In the genomic region with DNA sequence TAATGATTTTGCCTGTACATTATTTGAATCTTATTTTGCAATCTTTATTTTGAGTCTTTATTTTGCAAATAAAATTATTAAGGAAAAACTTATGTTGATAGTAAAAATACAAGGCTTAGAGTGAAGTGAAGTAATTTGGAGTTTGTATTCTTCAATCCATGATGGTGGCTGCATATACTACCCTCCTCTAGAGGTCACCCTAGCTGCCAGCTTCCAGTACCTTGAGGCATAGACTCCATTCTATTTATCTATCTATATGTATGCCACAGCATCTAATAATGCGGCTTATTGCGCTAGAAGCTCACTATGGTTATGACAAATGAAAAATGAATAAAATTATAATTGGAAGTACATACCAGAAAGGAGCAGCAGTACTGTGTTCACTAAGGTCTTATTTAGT, we compare ENCODE assay signal across 2 cellular contexts.
TF ChIP-seq lines count a peak whose summit lies in the region.

No MANE protein-coding gene starts in this region.

TF ChIP-seq in GM23338, 12 proteins besides CTCF, POLR2A, EP300 and RAD21 (continues in another document):
- TF ChIP-seq, protein P1, sequence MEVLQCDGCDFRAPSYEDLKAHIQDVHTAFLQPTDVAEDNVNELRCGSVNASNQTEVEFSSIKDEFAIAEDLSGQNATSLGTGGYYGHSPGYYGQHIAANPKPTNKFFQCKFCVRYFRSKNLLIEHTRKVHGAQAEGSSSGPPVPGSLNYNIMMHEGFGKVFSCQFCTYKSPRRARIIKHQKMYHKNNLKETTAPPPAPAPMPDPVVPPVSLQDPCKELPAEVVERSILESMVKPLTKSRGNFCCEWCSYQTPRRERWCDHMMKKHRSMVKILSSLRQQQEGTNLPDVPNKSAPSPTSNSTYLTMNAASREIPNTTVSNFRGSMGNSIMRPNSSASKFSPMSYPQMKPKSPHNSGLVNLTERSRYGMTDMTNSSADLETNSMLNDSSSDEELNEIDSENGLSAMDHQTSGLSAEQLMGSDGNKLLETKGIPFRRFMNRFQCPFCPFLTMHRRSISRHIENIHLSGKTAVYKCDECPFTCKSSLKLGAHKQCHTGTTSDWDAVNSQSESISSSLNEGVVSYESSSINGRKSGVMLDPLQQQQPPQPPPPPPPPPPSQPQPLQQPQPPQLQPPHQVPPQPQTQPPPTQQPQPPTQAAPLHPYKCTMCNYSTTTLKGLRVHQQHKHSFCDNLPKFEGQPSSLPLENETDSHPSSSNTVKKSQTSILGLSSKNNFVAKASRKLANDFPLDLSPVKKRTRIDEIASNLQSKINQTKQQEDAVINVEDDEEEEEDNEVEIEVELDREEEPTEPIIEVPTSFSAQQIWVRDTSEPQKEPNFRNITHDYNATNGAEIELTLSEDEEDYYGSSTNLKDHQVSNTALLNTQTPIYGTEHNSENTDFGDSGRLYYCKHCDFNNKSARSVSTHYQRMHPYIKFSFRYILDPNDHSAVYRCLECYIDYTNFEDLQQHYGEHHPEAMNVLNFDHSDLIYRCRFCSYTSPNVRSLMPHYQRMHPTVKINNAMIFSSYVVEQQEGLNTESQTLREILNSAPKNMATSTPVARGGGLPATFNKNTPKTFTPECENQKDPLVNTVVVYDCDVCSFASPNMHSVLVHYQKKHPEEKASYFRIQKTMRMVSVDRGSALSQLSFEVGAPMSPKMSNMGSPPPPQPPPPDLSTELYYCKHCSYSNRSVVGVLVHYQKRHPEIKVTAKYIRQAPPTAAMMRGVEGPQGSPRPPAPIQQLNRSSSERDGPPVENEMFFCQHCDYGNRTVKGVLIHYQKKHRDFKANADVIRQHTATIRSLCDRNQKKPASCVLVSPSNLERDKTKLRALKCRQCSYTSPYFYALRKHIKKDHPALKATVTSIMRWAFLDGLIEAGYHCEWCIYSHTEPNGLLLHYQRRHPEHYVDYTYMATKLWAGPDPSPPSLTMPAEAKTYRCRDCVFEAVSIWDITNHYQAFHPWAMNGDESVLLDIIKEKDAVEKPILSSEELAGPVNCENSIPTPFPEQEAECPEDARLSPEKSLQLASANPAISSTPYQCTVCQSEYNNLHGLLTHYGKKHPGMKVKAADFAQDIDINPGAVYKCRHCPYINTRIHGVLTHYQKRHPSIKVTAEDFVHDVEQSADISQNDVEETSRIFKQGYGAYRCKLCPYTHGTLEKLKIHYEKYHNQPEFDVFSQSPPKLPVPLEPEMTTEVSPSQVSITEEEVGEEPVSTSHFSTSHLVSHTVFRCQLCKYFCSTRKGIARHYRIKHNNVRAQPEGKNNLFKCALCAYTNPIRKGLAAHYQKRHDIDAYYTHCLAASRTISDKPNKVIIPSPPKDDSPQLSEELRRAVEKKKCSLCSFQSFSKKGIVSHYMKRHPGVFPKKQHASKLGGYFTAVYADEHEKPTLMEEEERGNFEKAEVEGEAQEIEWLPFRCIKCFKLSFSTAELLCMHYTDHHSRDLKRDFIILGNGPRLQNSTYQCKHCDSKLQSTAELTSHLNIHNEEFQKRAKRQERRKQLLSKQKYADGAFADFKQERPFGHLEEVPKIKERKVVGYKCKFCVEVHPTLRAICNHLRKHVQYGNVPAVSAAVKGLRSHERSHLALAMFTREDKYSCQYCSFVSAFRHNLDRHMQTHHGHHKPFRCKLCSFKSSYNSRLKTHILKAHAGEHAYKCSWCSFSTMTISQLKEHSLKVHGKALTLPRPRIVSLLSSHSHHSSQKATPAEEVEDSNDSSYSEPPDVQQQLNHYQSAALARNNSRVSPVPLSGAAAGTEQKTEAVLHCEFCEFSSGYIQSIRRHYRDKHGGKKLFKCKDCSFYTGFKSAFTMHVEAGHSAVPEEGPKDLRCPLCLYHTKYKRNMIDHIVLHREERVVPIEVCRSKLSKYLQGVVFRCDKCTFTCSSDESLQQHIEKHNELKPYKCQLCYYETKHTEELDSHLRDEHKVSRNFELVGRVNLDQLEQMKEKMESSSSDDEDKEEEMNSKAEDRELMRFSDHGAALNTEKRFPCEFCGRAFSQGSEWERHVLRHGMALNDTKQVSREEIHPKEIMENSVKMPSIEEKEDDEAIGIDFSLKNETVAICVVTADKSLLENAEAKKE (CRISPR knock-in tag; IDR thresholded peaks at IDR 0.05): no peak
- TF ChIP-seq POLR2AphosphoS5 (IDR thresholded peaks at IDR 0.05; ENCODE audit: low read depth) (no peak), CREB1 (CRISPR knock-in tag; IDR thresholded peaks at IDR 0.05; ENCODE audit: low read depth) (no peak), ZNF114 (CRISPR knock-in tag; IDR thresholded peaks at IDR 0.05) (no peak), ZNF331 (CRISPR knock-in tag; IDR thresholded peaks at IDR 0.05; ENCODE audit: low read depth) (no peak), EZH2 (IDR thresholded peaks at IDR 0.05; ENCODE audit: low read depth, unreplicated experiment) (no peak), NANOG (IDR thresholded peaks at IDR 0.05; ENCODE audit: borderline replicate concordance) (no peak), EZH2phosphoT487 (IDR thresholded peaks at IDR 0.05; ENCODE audit: unreplicated experiment) (no peak)
- TF ChIP-seq, protein P2, sequence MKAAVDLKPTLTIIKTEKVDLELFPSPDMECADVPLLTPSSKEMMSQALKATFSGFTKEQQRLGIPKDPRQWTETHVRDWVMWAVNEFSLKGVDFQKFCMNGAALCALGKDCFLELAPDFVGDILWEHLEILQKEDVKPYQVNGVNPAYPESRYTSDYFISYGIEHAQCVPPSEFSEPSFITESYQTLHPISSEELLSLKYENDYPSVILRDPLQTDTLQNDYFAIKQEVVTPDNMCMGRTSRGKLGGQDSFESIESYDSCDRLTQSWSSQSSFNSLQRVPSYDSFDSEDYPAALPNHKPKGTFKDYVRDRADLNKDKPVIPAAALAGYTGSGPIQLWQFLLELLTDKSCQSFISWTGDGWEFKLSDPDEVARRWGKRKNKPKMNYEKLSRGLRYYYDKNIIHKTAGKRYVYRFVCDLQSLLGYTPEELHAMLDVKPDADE (IDR thresholded peaks at IDR 0.05): no peak
- TF ChIP-seq, protein P3, sequence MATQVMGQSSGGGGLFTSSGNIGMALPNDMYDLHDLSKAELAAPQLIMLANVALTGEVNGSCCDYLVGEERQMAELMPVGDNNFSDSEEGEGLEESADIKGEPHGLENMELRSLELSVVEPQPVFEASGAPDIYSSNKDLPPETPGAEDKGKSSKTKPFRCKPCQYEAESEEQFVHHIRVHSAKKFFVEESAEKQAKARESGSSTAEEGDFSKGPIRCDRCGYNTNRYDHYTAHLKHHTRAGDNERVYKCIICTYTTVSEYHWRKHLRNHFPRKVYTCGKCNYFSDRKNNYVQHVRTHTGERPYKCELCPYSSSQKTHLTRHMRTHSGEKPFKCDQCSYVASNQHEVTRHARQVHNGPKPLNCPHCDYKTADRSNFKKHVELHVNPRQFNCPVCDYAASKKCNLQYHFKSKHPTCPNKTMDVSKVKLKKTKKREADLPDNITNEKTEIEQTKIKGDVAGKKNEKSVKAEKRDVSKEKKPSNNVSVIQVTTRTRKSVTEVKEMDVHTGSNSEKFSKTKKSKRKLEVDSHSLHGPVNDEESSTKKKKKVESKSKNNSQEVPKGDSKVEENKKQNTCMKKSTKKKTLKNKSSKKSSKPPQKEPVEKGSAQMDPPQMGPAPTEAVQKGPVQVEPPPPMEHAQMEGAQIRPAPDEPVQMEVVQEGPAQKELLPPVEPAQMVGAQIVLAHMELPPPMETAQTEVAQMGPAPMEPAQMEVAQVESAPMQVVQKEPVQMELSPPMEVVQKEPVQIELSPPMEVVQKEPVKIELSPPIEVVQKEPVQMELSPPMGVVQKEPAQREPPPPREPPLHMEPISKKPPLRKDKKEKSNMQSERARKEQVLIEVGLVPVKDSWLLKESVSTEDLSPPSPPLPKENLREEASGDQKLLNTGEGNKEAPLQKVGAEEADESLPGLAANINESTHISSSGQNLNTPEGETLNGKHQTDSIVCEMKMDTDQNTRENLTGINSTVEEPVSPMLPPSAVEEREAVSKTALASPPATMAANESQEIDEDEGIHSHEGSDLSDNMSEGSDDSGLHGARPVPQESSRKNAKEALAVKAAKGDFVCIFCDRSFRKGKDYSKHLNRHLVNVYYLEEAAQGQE (IDR thresholded peaks at IDR 0.05; ENCODE audit: unreplicated experiment): no peak

TF ChIP-seq in HEK293T, 16 proteins besides CTCF, POLR2A, EP300 and RAD21 (continued from another document):
- no peak for TF ChIP-seq HDGF (IDR thresholded peaks at IDR 0.05; ENCODE audit: borderline replicate concordance)
- TF ChIP-seq LEF1 (IDR thresholded peaks at IDR 0.05; ENCODE audit: borderline replicate concordance): no peak
- TF ChIP-seq ELF4 (IDR thresholded peaks at IDR 0.05): no peak
- no peak for TF ChIP-seq SP1 (IDR thresholded peaks at IDR 0.05)
- TF ChIP-seq TARDBP (IDR thresholded peaks at IDR 0.05): no peak
- TF ChIP-seq BHLHE40 (IDR thresholded peaks at IDR 0.05; ENCODE audit: borderline replicate concordance): no peak
- no peak for TF ChIP-seq ZNF384 (IDR thresholded peaks at IDR 0.05)
- no peak for TF ChIP-seq SUZ12 (IDR thresholded peaks at IDR 0.05)
- TF ChIP-seq FOXM1 (IDR thresholded peaks at IDR 0.05; ENCODE audit: borderline replicate concordance): no peak
